ENCODE assay signal across 21 cellular contexts in genomic region chr3:30307548-30307947, GRCh38.
"Had no signal": no experiment of that assay in that cellular context is flagged by ENCODE, and none has a peak within 500 bp of the region (broad histone marks: within the 10 kb centered on the region; RNA-seq: fewer than 3 reads in every experiment).

No MANE protein-coding gene starts in this region.

- H3K4me3 ChIP-seq: ascending aorta, dorsolateral prefrontal cortex, esophagus squamous epithelium, lower lobe of right lung, skin epidermis, transverse colon had no signal

- H3K27ac ChIP-seq: dorsolateral prefrontal cortex, lower lobe of right lung, WERI-Rb-1 had no signal

- DNase-seq: activated CD4-positive, alpha-beta T cell treated with anti-CD3 and anti-CD28 coated beads, Interleukin-2, amount 10 ng/mL, durations not matched to agents 7 days and 5 days; activated CD4-positive, CD25-positive, alpha-beta regulatory T cell treated with anti-CD3 and anti-CD28 coated beads, Interleukin-2, amount 50 U/mL, for 72 hours; activated CD8-positive, alpha-beta memory T cell treated with anti-CD3 and anti-CD28 coated beads, Interleukin-2, amount 10 ng/mL, durations not matched to agents 7 days and 5 days; activated CD8-positive, alpha-beta T cell treated with anti-CD3 and anti-CD28 coated beads for 36 hours; activated gamma-delta T cell treated with Interleukin-2 at 50 U/mL for 16 hours; activated T-cell treated with anti-CD3 and anti-CD28 coated beads for 4 hours; central memory CD4-positive, alpha-beta T cell; dorsolateral prefrontal cortex; effector memory CD8-positive, alpha-beta T cell; esophagus squamous epithelium; left colon; lower lobe of right lung; naive B cell; occipital lobe; retina; stimulated activated CD4-positive, alpha-beta T cell treated with anti-CD3 and anti-CD28 coated beads, Interleukin-1b, Interleukin-23, amount 100 ng/mL, for 48 hours; T-cell; transverse colon; WERI-Rb-1 had no signal

- ATAC-seq: activated CD8-positive, alpha-beta memory T cell treated with anti-CD3 and anti-CD28 coated beads, Interleukin-2, amount 10 ng/mL, durations not matched to agents 7 days and 5 days; activated CD8-positive, alpha-beta T cell treated with anti-CD3 and anti-CD28 coated beads for 36 hours; effector memory CD8-positive, alpha-beta T cell; left colon; T-cell had no signal

- H3K4me1 ChIP-seq: esophagus squamous epithelium, lower lobe of right lung had no signal

- H3K27me3 ChIP-seq: ascending aorta, dorsolateral prefrontal cortex, esophagus squamous epithelium, transverse colon had no signal

- H3K36me3 ChIP-seq: ascending aorta, esophagus squamous epithelium, lower lobe of right lung, transverse colon, WERI-Rb-1 had no signal

- H3K9me3 ChIP-seq: ascending aorta, lower lobe of right lung, transverse colon had no signal
